8 cellular contexts compared by ENCODE assay signal in the genomic region with DNA sequence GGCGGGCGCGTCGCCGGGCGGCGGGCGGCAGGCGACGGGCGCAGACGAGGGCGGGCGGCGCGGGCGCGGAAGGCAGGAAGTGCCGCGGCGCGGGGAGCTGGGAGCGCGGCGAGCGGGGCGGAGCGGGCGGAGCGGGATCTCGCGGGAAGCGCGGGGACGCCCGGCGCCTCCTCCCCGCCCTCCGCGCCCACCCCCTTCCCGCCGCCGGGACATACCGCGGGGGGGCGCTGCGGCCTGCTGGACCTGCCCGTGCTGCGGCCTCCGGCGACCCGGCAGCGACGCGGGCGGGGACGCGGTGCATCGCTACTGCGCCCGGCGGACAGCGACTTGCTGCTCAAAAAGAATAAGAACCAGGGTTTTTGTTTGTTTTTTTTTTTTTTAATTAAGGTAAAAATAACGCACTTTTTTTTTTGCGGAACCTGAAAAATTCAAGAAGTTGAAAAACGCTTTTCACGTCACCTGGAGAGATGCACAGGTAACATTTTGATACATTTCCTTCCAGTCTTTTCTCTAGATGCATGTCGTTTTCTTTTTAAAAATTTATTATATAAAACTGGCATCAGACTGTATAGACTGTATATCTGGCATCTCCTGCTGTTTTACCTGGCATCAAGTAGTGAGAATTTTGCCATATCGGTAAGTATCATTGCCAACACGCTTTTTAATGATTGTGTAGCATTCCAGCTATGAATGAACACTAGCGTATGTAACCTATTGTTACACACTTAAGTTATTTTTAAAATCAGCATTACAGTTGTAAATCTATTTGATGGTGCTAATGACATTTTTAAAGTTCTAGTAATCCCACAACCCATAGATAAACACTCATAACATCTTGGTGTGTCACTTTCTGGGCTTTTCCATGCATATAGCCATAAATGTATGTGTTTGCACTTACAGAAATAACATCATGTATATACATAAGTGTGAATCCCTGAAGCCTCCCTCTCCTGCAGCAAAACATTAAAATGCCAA. TPM values are rescaled to one million over a fixed set of nuclear protein-coding genes. Genes with fewer than 3 reads are reported as not detected.
DNase-seq lines count a peak whose midpoint lies in the region; ATAC-seq and TF ChIP-seq lines count a peak whose summit lies in the region.

A gene with protein sequence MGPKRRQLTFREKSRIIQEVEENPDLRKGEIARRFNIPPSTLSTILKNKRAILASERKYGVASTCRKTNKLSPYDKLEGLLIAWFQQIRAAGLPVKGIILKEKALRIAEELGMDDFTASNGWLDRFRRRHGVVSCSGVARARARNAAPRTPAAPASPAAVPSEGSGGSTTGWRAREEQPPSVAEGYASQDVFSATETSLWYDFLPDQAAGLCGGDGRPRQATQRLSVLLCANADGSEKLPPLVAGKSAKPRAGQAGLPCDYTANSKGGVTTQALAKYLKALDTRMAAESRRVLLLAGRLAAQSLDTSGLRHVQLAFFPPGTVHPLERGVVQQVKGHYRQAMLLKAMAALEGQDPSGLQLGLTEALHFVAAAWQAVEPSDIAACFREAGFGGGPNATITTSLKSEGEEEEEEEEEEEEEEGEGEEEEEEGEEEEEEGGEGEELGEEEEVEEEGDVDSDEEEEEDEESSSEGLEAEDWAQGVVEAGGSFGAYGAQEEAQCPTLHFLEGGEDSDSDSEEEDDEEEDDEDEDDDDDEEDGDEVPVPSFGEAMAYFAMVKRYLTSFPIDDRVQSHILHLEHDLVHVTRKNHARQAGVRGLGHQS (minus strand): TSS at position 76 of the 975 bp plus-strand sequence. CDS start 257 bp downstream, outside the sequence.

- H3K27ac ChIP-seq in duodenal mucosa (ENCODE audit: low read depth, low read length) = peak within 1 kb of the TSS; percentile 81

- intact Hi-C loops in lower leg skin (cut with DNase I; ENCODE audit: low total_unique reads) = loop anchor here (2.0 kb wide), 1 partner anchor 34 kb away; a partner anchor contains a TSS

- ATAC-seq in HG03439 (IDR thresholded peaks at IDR 0.05; ENCODE audit: unreplicated experiment) = peak; percentile 64

- H3K9me3 ChIP-seq in duodenal mucosa (ENCODE audit: control insufficient read depth in 1 of 2, low read length in 2 of 2) = no peaks in the 10 kb centered on the region

- peaks cover 40 to 45% of the 10 kb centered on the region in 2 donors for H3K4me1 ChIP-seq in duodenal mucosa (ENCODE audit: control insufficient read depth in 1 of 2, insufficient read depth in 2 of 2, low read length in 2 of 2)

- H3K27me3 ChIP-seq in BJ (ENCODE audit: control insufficient read depth, insufficient read depth, low read length) (no peaks in the 10 kb centered on the region), duodenal mucosa (ENCODE audit: control insufficient read depth in 1 of 2, insufficient read depth in 2 of 2, low read length in 2 of 2) (no peaks in the 10 kb centered on the region)

- TF ChIP-seq CTCF in BJ (IDR thresholded peaks at IDR 0.05; ENCODE audit: insufficient read depth, low read depth, low read length) = peak; percentile 45
- no peak for TF ChIP-seq CTCF in lower leg skin (IDR thresholded peaks at IDR 0.05)

- CTCF ChIA-PET in BJ (lab: Yijun Ruan, JAX) = interaction anchor here (0.6 to 12.0 kb wide), 24 partner anchors 9 to 298 kb away, joined by 3 to 248 read pairs (median 4); a partner anchor contains a TSS

- peak within 1 kb of the TSS; percentile 70 to 87 for H3K9ac ChIP-seq in duodenal mucosa (ENCODE audit: low read depth in 1 of 2, low read length in 2 of 2)

- H3K4me3 ChIP-seq in BJ (ENCODE audit: low read depth, low read length) (peak within 1 kb of the TSS; percentile 71), duodenal mucosa (ENCODE audit: low read depth in 1 of 2, low read length in 2 of 2) (peak within 1 kb of the TSS; percentile 70 to 91), lower leg skin (ENCODE audit: low read depth, poor library complexity, severe bottlenecking) (peak within 1 kb of the TSS; percentile 44)

- peaks cover 4% of the 10 kb centered on the region; the same call in 1 of the 2 replicates for H3K36me3 ChIP-seq in BJ (ENCODE audit: control insufficient read depth, insufficient read depth, low read length)
- H3K36me3 ChIP-seq in duodenal mucosa (ENCODE audit: control insufficient read depth in 1 of 2, insufficient read depth in 2 of 2, low read length in 2 of 2) = peaks cover 0 to 10% of the 10 kb centered on the region in 2 donors

- DNase-seq in BJ (ENCODE audit: low read depth) (no peak), NCI-H526 treated with DMSO at 0.1 percent for 48 hours (lab: John Stamatoyannopoulos, UW) (peak; percentile 85), lower leg skin (ENCODE audit: low spot score in 2 of 2) (peak; percentile 82 to 98)
- DNase-seq in activated CD4-positive, alpha-beta T cell treated with anti-CD3 and anti-CD28 coated beads, Interleukin-2, amount 50 U/mL, for 4 hours = peak; percentile 83 to 85
- DNase-seq in stimulated activated CD4-positive, alpha-beta T cell treated with anti-CD3 and anti-CD28 coated beads, Interleukin-4, amount 100 ng/mL, for 48 hours (ENCODE audit: low read depth in 2 of 2) = peak; percentile 90 to 91

- TF ChIP-seq POLR2A in GM19193 (IDR thresholded peaks at IDR 0.05; ENCODE audit: extremely low read depth, insufficient read depth, insufficient read length) = peak; percentile 28
- no peak for TF ChIP-seq POLR2A in lower leg skin (IDR thresholded peaks at IDR 0.05)

- 2 to 3% methylated on average over 42 to 44 of the region's 71 CpGs for WGBS in lower leg skin, 2 donors

- POLR2A ChIA-PET in BJ (lab: Charles Lee) = interaction anchor here (1.6 kb wide), 1 partner anchor 34 kb away, joined by 4 read pairs; a partner anchor contains a TSS

RNA-seq across cellular contexts. Expression of the gene that starts here (rescaled TPM):
- polyA plus RNA-seq in BJ (2011; rRNA removed) = 31.0 and 47.5 TPM in 2 replicates
- polyA minus RNA-seq in BJ (2011; rRNA and poly(A)+ RNA removed) = 33.9 and 42.5 TPM in 2 replicates
- total RNA-seq in lower leg skin = 100 to 1,000 TPM in 2 of 4 donors, 10 to 100 TPM in 2; 94.4 to 109 (median 99.8) TPM
